In genomic region chr2:200608341-200609026, GRCh38 we compare ENCODE assay signal across 26 cellular contexts. TPM values are rescaled to one million over a fixed set of nuclear protein-coding genes. Genes with fewer than 3 reads are reported as not detected.
DNase-seq lines count a peak whose midpoint lies in the region; ATAC-seq, FAIRE-seq and TF ChIP-seq lines count a peak whose summit lies in the region.
"Had no signal": no experiment of that assay in that cellular context is flagged by ENCODE, and none has a peak within 500 bp of the region (broad histone marks: within the 10 kb centered on the region; RNA-seq: fewer than 3 reads in every experiment).

No MANE protein-coding gene starts in this region.

- peak overlapping the region; percentile 72 for H3K4me3 Mint-ChIP-seq in MCF 10A (ENCODE audit: unreplicated experiment)
- H3K4me3 Mint-ChIP-seq in naive thymus-derived CD4-positive, alpha-beta T cell, result no peak overlapping the region
- H3K4me3 Mint-ChIP-seq: activated CD4-positive, alpha-beta memory T cell treated with anti-CD3 and anti-CD28 coated beads for 36 hours; CD4-positive, alpha-beta memory T cell; natural killer cell treated with Interleukin-12 subunit alpha and Interleukin-12 subunit beta and Interleukin-15 and Interleukin-18, amount 100 ng/mL, for 72 hours; stimulated activated naive B cell treated with anti-CD40 and anti-IgM and Interleukin-4, amounts not matched to agents 10 μg/mL and 1 μg/mL and 100 μg/mL, for 72 hours; T-cell had no signal

- in situ Hi-C loops in K562 (cut with MboI), result no loop called here

- no peaks in the 10 kb centered on the region for H3K9me1 ChIP-seq in K562 (ENCODE audit: control insufficient read depth, insufficient read depth, low read length)

- DNase-seq in MCF 10A (ENCODE audit: unreplicated experiment) (no peak), breast epithelium (ENCODE audit: low spot score in 2 of 2) (no peak), K562 (ENCODE audit: extremely low read depth in 1 of 4, low spot score in 3 of 4) (no peak), osteoblast (ENCODE audit: insufficient read length, low spot score, missing footprints) (no peak), NCI-H2081 treated with DMSO at 0.1 percent for 48 hours (lab: John Stamatoyannopoulos, UW) (no peak)
- no peak for DNase-seq in naive thymus-derived CD4-positive, alpha-beta T cell
- DNase-seq: activated CD4-positive, alpha-beta memory T cell treated with anti-CD3 and anti-CD28 coated beads for 36 hours; activated CD4-positive, CD25-positive, alpha-beta regulatory T cell; activated CD8-positive, alpha-beta memory T cell treated with anti-CD3 and anti-CD28 coated beads, Interleukin-2, amount 50 U/mL, for 48 hours; CD4-positive, alpha-beta memory T cell; left ventricle myocardium superior; midbrain; NCI-H1048; NCI-H187 treated with DMSO at 0.1 percent for 48 hours; NCI-H526; pancreas; SIG-M5; stimulated activated CD4-positive, alpha-beta T cell treated with anti-CD3 and anti-CD28 coated beads, Interleukin-4, amount 100 ng/mL, for 4 hours; stimulated activated naive B cell treated with anti-CD40 and anti-IgM and Interleukin-4, amounts not matched to agents 10 μg/mL and 1 μg/mL and 100 μg/mL, for 72 hours; T-cell had no signal

- H3K27me3 ChIP-seq in breast epithelium, result no peaks in the 10 kb centered on the region
- H3K27me3 ChIP-seq in K562 (ENCODE audit: control insufficient read depth in 2 of 2, insufficient read depth in 2 of 2, low read length in 2 of 2), result peaks cover 0 to 12% of the 10 kb centered on the region in 2 experiments; a peak in 3 of 5 replicates
- no peaks in the 10 kb centered on the region for H3K27me3 ChIP-seq in osteoblast (ENCODE audit: insufficient read depth, low read length)
- peaks cover 0 to 4% of the 10 kb centered on the region in 2 donors for H3K27me3 ChIP-seq in naive thymus-derived CD4-positive, alpha-beta T cell (ENCODE audit: control insufficient read depth in 2 of 2, insufficient read depth in 2 of 2, low read length in 2 of 2)
- H3K27me3 ChIP-seq: pancreas had no signal

- no peak overlapping the region for H2AFZ ChIP-seq in K562 (ENCODE audit: low read depth, low read length)
- no peak overlapping the region for H2AFZ ChIP-seq in osteoblast (ENCODE audit: low read length)

- no peak for TF ChIP-seq POLR2A in breast epithelium (IDR thresholded peaks at IDR 0.05)
- no peak for TF ChIP-seq POLR2A in K562 (conservative IDR thresholded peaks at IDR 0.05)

- H3K36me3 ChIP-seq in breast epithelium (no peaks in the 10 kb centered on the region), K562 (ENCODE audit: control insufficient read depth, insufficient read depth, low read length) (no peaks in the 10 kb centered on the region), osteoblast (ENCODE audit: insufficient read depth, low read length) (no peaks in the 10 kb centered on the region)
- no peaks in the 10 kb centered on the region for H3K36me3 ChIP-seq in naive thymus-derived CD4-positive, alpha-beta T cell (ENCODE audit: control insufficient read depth in 2 of 3, insufficient read depth in 3 of 3, low read length in 3 of 3)

- no peak for FAIRE-seq in K562 (lab: Jason Lieb, UNC)
- FAIRE-seq: GM12891, pancreas had no signal

- WGBS in K562 (ENCODE audit: insufficient coverage, low coverage, missing lambda C conversion rate), result 0% methylated on average over 3 of the region's 3 CpGs

- peaks cover under 1% of the 10 kb centered on the region for H3K36me3 Mint-ChIP-seq in MCF 10A (ENCODE audit: insufficient read depth, unreplicated experiment)
- peaks cover 0 to 1% (median 0%) of the 10 kb centered on the region in 5 donors for H3K36me3 Mint-ChIP-seq in naive thymus-derived CD4-positive, alpha-beta T cell
- H3K36me3 Mint-ChIP-seq: activated CD4-positive, alpha-beta memory T cell treated with anti-CD3 and anti-CD28 coated beads for 36 hours; CD4-positive, alpha-beta memory T cell; natural killer cell treated with Interleukin-12 subunit alpha and Interleukin-12 subunit beta and Interleukin-15 and Interleukin-18, amount 100 ng/mL, for 72 hours; stimulated activated naive B cell treated with anti-CD40 and anti-IgM and Interleukin-4, amounts not matched to agents 10 μg/mL and 1 μg/mL and 100 μg/mL, for 72 hours; T-cell had no signal

- TF ChIP-seq EP300 in K562 (IDR thresholded peaks at IDR 0.05; ENCODE audit: low read length), result no peak

- H3K4me3 ChIP-seq in breast epithelium, result no peak overlapping the region
- no peak overlapping the region for H3K4me3 ChIP-seq in K562
- H3K4me3 ChIP-seq in osteoblast (ENCODE audit: insufficient read depth, low read length), result no peak overlapping the region
- no peak overlapping the region for H3K4me3 ChIP-seq in naive thymus-derived CD4-positive, alpha-beta T cell (ENCODE audit: low read length)
- H3K4me3 ChIP-seq: pancreas had no signal

- no peak for TF ChIP-seq CTCF in MCF 10A (IDR thresholded peaks at IDR 0.05; ENCODE audit: unreplicated experiment)
- TF ChIP-seq CTCF in breast epithelium (IDR thresholded peaks at IDR 0.05), result no peak
- TF ChIP-seq CTCF in K562 (IDR thresholded peaks at IDR 0.05 in 2 of 3, conservative IDR thresholded peaks at IDR 0.05 in 1 of 3; ENCODE audit: insufficient read depth in 2 of 3, low read depth in 1 of 3, low read length in 3 of 3), result no peak
- TF ChIP-seq CTCF in osteoblast (IDR thresholded peaks at IDR 0.05; ENCODE audit: extremely low read depth, low read depth, low read length), result no peak

- POLR2A ChIA-PET in MCF 10A (lab: Yijun Ruan, JAX), result interaction anchor here (0.7 to 1.3 kb wide), 4 partner anchors 10 to 75 kb away, joined by 3 to 4 read pairs (median 3); no protein-coding TSS in a partner anchor
- POLR2A ChIA-PET in K562 (lab: Yijun Ruan, JAX), result no interaction called here
- POLR2A ChIA-PET in naive thymus-derived CD4-positive, alpha-beta T cell (lab: Charles Lee), result no interaction called here

- ATAC-seq in K562 (no peak), GM21360 (IDR thresholded peaks at IDR 0.05; ENCODE audit: unreplicated experiment) (no peak), HG02623 (IDR thresholded peaks at IDR 0.05; ENCODE audit: unreplicated experiment) (no peak)
- ATAC-seq in naive thymus-derived CD4-positive, alpha-beta T cell, result no peak
- ATAC-seq: activated naive CD4-positive, alpha-beta T cell treated with anti-CD3 and anti-CD28 coated beads, Interleukin-2, amount 50 U/mL, for 72 hours; natural killer cell treated with Interleukin-12 subunit alpha and Interleukin-12 subunit beta and Interleukin-15 and Interleukin-18, amount 100 ng/mL, for 72 hours; stimulated activated naive B cell treated with anti-CD40 and anti-IgM and Interleukin-4, amounts not matched to agents 10 μg/mL and 1 μg/mL and 100 μg/mL, for 72 hours; T-cell had no signal

- H3K9me3 Mint-ChIP-seq in MCF 10A (ENCODE audit: unreplicated experiment), result no peaks in the 10 kb centered on the region
- peaks cover 0 to 5% (median 4%) of the 10 kb centered on the region in 11 donors for H3K9me3 Mint-ChIP-seq in naive thymus-derived CD4-positive, alpha-beta T cell
- H3K9me3 Mint-ChIP-seq: activated CD4-positive, alpha-beta memory T cell treated with anti-CD3 and anti-CD28 coated beads for 36 hours had no signal

- peak overlapping the region; percentile 92 for H3K27ac Mint-ChIP-seq in MCF 10A (ENCODE audit: low read depth, unreplicated experiment)
- H3K27ac Mint-ChIP-seq in naive thymus-derived CD4-positive, alpha-beta T cell, result no peak overlapping the region
- H3K27ac Mint-ChIP-seq: activated CD4-positive, alpha-beta memory T cell treated with anti-CD3 and anti-CD28 coated beads for 36 hours; activated naive CD4-positive, alpha-beta T cell treated with anti-CD3 and anti-CD28 coated beads, Interleukin-2, amount 50 U/mL, for 72 hours; CD4-positive, alpha-beta memory T cell; natural killer cell treated with Interleukin-12 subunit alpha and Interleukin-12 subunit beta and Interleukin-15 and Interleukin-18, amount 100 ng/mL, for 72 hours; stimulated activated naive B cell treated with anti-CD40 and anti-IgM and Interleukin-4, amounts not matched to agents 10 μg/mL and 1 μg/mL and 100 μg/mL, for 72 hours; T-cell had no signal

- no peaks in the 10 kb centered on the region for H3K27me3 Mint-ChIP-seq in MCF 10A (ENCODE audit: insufficient read depth, unreplicated experiment)
- peaks cover 0 to 13% (median 13%) of the 10 kb centered on the region in 5 donors for H3K27me3 Mint-ChIP-seq in naive thymus-derived CD4-positive, alpha-beta T cell
- H3K27me3 Mint-ChIP-seq: stimulated activated naive B cell treated with anti-CD40 and anti-IgM and Interleukin-4, amounts not matched to agents 10 μg/mL and 1 μg/mL and 100 μg/mL, for 72 hours had no signal

- CTCF ChIA-PET in MCF 10A (lab: Yijun Ruan, JAX) (interaction anchor here (0.8 to 1.2 kb wide), 3 partner anchors 8 to 99 kb away, joined by 3 to 4 read pairs (median 3); no protein-coding TSS in a partner anchor), K562 (lab: Yijun Ruan, JAX; ENCODE audit: low intra/inter-chr PET ratio) (no interaction called here)
- CTCF ChIA-PET in naive thymus-derived CD4-positive, alpha-beta T cell (lab: Charles Lee), result no interaction called here

- H4K20me1 ChIP-seq in K562 (replicated peaks; ENCODE audit: control insufficient read depth, insufficient read depth, low read length) (no peaks in the 10 kb centered on the region), osteoblast (ENCODE audit: insufficient read depth, low read length) (no peaks in the 10 kb centered on the region)

- H3K79me2 ChIP-seq in K562 (ENCODE audit: control insufficient read depth, insufficient read depth, low read length), result no peaks in the 10 kb centered on the region
- no peaks in the 10 kb centered on the region for H3K79me2 ChIP-seq in osteoblast (ENCODE audit: insufficient read depth, low read length)

- no peak overlapping the region for H3K9ac ChIP-seq in K562 (ENCODE audit: insufficient read depth in 1 of 2, low read depth in 2 of 2, low read length in 2 of 2)

- H3K4me2 ChIP-seq in K562 (ENCODE audit: insufficient read depth, low read length), result no peak overlapping the region
- H3K4me2 ChIP-seq in osteoblast (ENCODE audit: insufficient read depth, low read length), result peak overlapping the region; percentile 76

- BruUV-seq in MCF 10A (replicated peaks; lab: Mats Ljungman, UMichigan) (TSS peak; percentile 57), K562 (replicated peaks; lab: Mats Ljungman, UMichigan) (no TSS peak)

- H3K4me1 Mint-ChIP-seq in MCF 10A (ENCODE audit: insufficient read depth, unreplicated experiment), result peaks cover 33% of the 10 kb centered on the region
- peaks cover 0 to 2% (median 0%) of the 10 kb centered on the region in 7 donors for H3K4me1 Mint-ChIP-seq in naive thymus-derived CD4-positive, alpha-beta T cell
- H3K4me1 Mint-ChIP-seq: stimulated activated naive B cell treated with anti-CD40 and anti-IgM and Interleukin-4, amounts not matched to agents 10 μg/mL and 1 μg/mL and 100 μg/mL, for 72 hours; T-cell had no signal

- H3K9me3 ChIP-seq in breast epithelium, result no peaks in the 10 kb centered on the region
- no peaks in the 10 kb centered on the region for H3K9me3 ChIP-seq in K562 (replicated peaks; ENCODE audit: control insufficient read depth, insufficient read depth, low read depth, low read length)
- H3K9me3 ChIP-seq in osteoblast (ENCODE audit: low read depth, low read length), result no peaks in the 10 kb centered on the region
- H3K9me3 ChIP-seq in naive thymus-derived CD4-positive, alpha-beta T cell (ENCODE audit: control insufficient read depth in 2 of 3, low read length in 3 of 3), result no peaks in the 10 kb centered on the region
- H3K9me3 ChIP-seq: pancreas had no signal

- H3K4me1 ChIP-seq in breast epithelium, result no peaks in the 10 kb centered on the region
- no peaks in the 10 kb centered on the region; a peak in 1 of 5 replicates for H3K4me1 ChIP-seq in K562 (replicated peaks in 1 of 2; ENCODE audit: control insufficient read depth in 2 of 2, insufficient read depth in 2 of 2, low read length in 2 of 2)
- H3K4me1 ChIP-seq in osteoblast (ENCODE audit: insufficient read depth, low read length), result peaks cover 34% of the 10 kb centered on the region
- no peaks in the 10 kb centered on the region for H3K4me1 ChIP-seq in naive thymus-derived CD4-positive, alpha-beta T cell (ENCODE audit: control insufficient read depth in 2 of 2, insufficient read depth in 2 of 2, low read length in 2 of 2)
- H3K4me1 ChIP-seq: pancreas had no signal

- intact Hi-C loops in MCF 10A (cut with micrococcal nuclease) (no loop called here), breast epithelium (cut with DNase I; ENCODE audit: low total_unique reads) (no loop called here), K562 (cut with micrococcal nuclease) (no loop called here)
- intact Hi-C loops in naive thymus-derived CD4-positive, alpha-beta T cell (cut with micrococcal nuclease), result no loop called here

- peak overlapping the region in 1 of 2 donors; percentile 34 for H3K27ac ChIP-seq in breast epithelium
- no peak overlapping the region for H3K27ac ChIP-seq in K562 (ENCODE audit: extremely low read depth, low read depth, low read length)
- H3K27ac ChIP-seq in osteoblast (ENCODE audit: low read depth, low read length), result peak overlapping the region; percentile 70
- no peak overlapping the region for H3K27ac ChIP-seq in naive thymus-derived CD4-positive, alpha-beta T cell (ENCODE audit: low read depth, low read length)
- H3K27ac ChIP-seq: 22Rv1, pancreas had no signal

- TF ChIP-seq RAD21 in K562 (CRISPR knock-in tag; conservative IDR thresholded peaks at IDR 0.05 in 1 of 2, IDR thresholded peaks at IDR 0.05 in 1 of 2), result no peak

RNA-seq across cellular contexts. Expression of gene AOX1, which starts 22.7 kb away (rescaled TPM):
- total RNA-seq in MCF 10A (2022) (54.0 and 76.6 TPM in 2 replicates), breast epithelium (100 to 1,000 TPM in 2 of 3 donors, 10 to 100 TPM in 1; 100.0 to 611 (median 111) TPM), K562 (2014; rRNA removed) (0.16 TPM in 1 of 2 replicates, not detected in the other), K562 (2014; rRNA removed; fragmentation: Illumina TruSeq; extraction: Trizol) (not detected in 2 replicates), K562 (2015; rRNA removed; fragmentation: Illumina TruSeq; extraction: Trizol) (not detected in 2 replicates), K562 (2021) (0.55 and 0.69 TPM in 2 replicates), osteoblast (76.4 and 87.8 TPM in 2 replicates)
- total RNA-seq in K562 (2011; cell fraction: chromatin; rRNA removed; ENCODE audit: low replicate concordance), result not detected in 2 replicates
- 0.92 TPM in 1 of 2 replicates, not detected in the other for total RNA-seq in K562 (2011; cell fraction: nucleolus; rRNA removed)
- not detected in 2 replicates for total RNA-seq in K562 (2011; cell fraction: nucleoplasm; rRNA removed)
- polyA plus RNA-seq in K562 (2011; rRNA removed) (0.10 and 0.20 TPM in 2 replicates), K562 (2014; fragmentation: Illumina TruSeq; extraction: Trizol) (not detected in 2 replicates), K562 (2014; fragmentation: Nextera tagmentation; extraction: Ambion mirVana) (under 1 TPM in 1 of 2 experiments, not detected in 1; 0.20 TPM), K562 (2014; rRNA removed) (not detected in 2 replicates)
- polyA plus RNA-seq in K562 (2011; cell fraction: cytosol; rRNA removed), result 0.06 and 0.55 TPM in 2 replicates
- polyA plus RNA-seq in K562 (2011; cell fraction: nucleus; rRNA removed), result 0.23 and 0.37 TPM in 2 replicates
- 0.05 TPM in 1 of 2 replicates, not detected in the other for polyA plus RNA-seq in K562 (2012)
- 0.04 and 0.63 TPM in 2 replicates for polyA minus RNA-seq in K562 (2011; rRNA and poly(A)+ RNA removed)
- polyA minus RNA-seq in K562 (2011; cell fraction: cytosol; rRNA and poly(A)+ RNA removed), result 0.73 TPM in 1 of 2 replicates, not detected in the other
- 0.11 and 0.13 TPM in 2 replicates for polyA minus RNA-seq in K562 (2011; cell fraction: nucleus; rRNA and poly(A)+ RNA removed)
- total RNA-seq in naive thymus-derived CD4-positive, alpha-beta T cell, result under 1 TPM in 2 of 5 experiments, not detected in 3; 0.24 to 0.34 TPM
- polyA plus RNA-seq in naive thymus-derived CD4-positive, alpha-beta T cell, result under 1 TPM in 1 of 2 donors, not detected in 1; 0.54 TPM
- total RNA-seq: CD4-positive, alpha-beta memory T cell had no signal
- polyA plus RNA-seq: CD4-positive, alpha-beta memory T cell had no signal

Comparison
In these comparisons a context has a peak if more than half of its experiments do, and no peak if none do; other contexts are left out.
1. RNA of gene AOX1, which starts 22.7 kb away (total RNA-seq): 100.0 to 611 TPM in breast epithelium, 76.4 to 87.8 TPM in osteoblast and 54.0 to 76.6 TPM in MCF 10A; 0.24 to 0.34 TPM in naive thymus-derived CD4-positive, alpha-beta T cell and 0.16 to 0.92 TPM in K562; every median in the first group is over 10 times any median in the second.